In genomic region chr17:27333410-27333980, GRCh38 we compare ENCODE assay signal across 8 cellular contexts. TPM values are rescaled to one million over a fixed set of nuclear protein-coding genes. Genes with fewer than 3 reads are reported as not detected.
DNase-seq lines count a peak whose midpoint lies in the region; ATAC-seq, FAIRE-seq and TF ChIP-seq lines count a peak whose summit lies in the region.

No MANE protein-coding gene starts in this region.

- peak overlapping the region; percentile 84 for H3K4me3 Mint-ChIP-seq in type B pancreatic cell

- peak overlapping the region; percentile 95 for H3K27ac Mint-ChIP-seq in type B pancreatic cell

- peak; percentile 32 for DNase-seq in activated T-cell treated with anti-CD3 and anti-CD28 coated beads, Interleukin-2, amount 50 U/mL, for 1 hour
- DNase-seq in activated T-cell treated with anti-CD3 and anti-CD28 coated beads for 4 hours (no peak), HepG2 (ENCODE audit: low spot score) (no peak), type B pancreatic cell (ENCODE audit: extremely low spot score, unreplicated experiment) (no peak), GM20000 (ENCODE audit: low spot score) (no peak)

- no peaks in the 10 kb centered on the region for H3K27me3 ChIP-seq in HepG2 (ENCODE audit: control insufficient read depth in 1 of 2, insufficient read depth in 2 of 2, low read length in 2 of 2)

- 44 to 53% (median 50%) methylated on average over 11 of the region's 11 CpGs for WGBS in adipose tissue, 3 donors
- 47% methylated on average over 11 of the region's 11 CpGs for WGBS in HepG2 (ENCODE audit: low lambda C conversion rate)

- peak; percentile 56 for FAIRE-seq in HepG2 (lab: Jason Lieb, UNC)

- peaks cover 4% of the 10 kb centered on the region for H3K36me3 Mint-ChIP-seq in type B pancreatic cell

- ATAC-seq in HepG2 (no peak), HG03378 (IDR thresholded peaks at IDR 0.05; ENCODE audit: unreplicated experiment) (no peak), GM21717 (IDR thresholded peaks at IDR 0.05; ENCODE audit: unreplicated experiment) (no peak)

- H4K20me1 ChIP-seq in HepG2 (ENCODE audit: insufficient read depth, low read length): no peaks in the 10 kb centered on the region

- H3K36me3 ChIP-seq in HepG2 (replicated peaks in 1 of 2; ENCODE audit: control insufficient read depth in 1 of 2, insufficient read depth in 2 of 2, low read length in 2 of 2): no peaks in the 10 kb centered on the region

- peak overlapping the region; percentile 39 to 73 (median 63) for H3K4me3 ChIP-seq in HepG2 (replicated peaks in 1 of 3; ENCODE audit: insufficient read depth in 1 of 3, low read depth in 2 of 3, low read length in 3 of 3)

- peak overlapping the region; percentile 68 for H3K27ac ChIP-seq in adipose tissue (ENCODE audit: low read depth, low read length)
- peak overlapping the region; percentile 88 for H3K27ac ChIP-seq in HepG2 (ENCODE audit: extremely low read length, insufficient read depth, low read length)

- no peak for TF ChIP-seq RAD21 in HepG2 (CRISPR knock-in tag; IDR thresholded peaks at IDR 0.05)

- no peaks in the 10 kb centered on the region for H3K9me3 Mint-ChIP-seq in type B pancreatic cell

- TF ChIP-seq EP300 in HepG2 (IDR thresholded peaks at IDR 0.05; ENCODE audit: low read depth in 2 of 2, low read length in 2 of 2) (no peak), HepG2 (CRISPR knock-in tag; IDR thresholded peaks at IDR 0.05; ENCODE audit: borderline replicate concordance) (no peak)

- H3K4me2 ChIP-seq in HepG2 (ENCODE audit: low read depth, low read length): peak overlapping the region; percentile 75

- TF ChIP-seq POLR2A in HepG2 (IDR thresholded peaks at IDR 0.05; ENCODE audit: insufficient read depth in 1 of 2, low read depth in 2 of 2, low read length in 2 of 2): no peak

- H3K9ac ChIP-seq in HepG2 (ENCODE audit: insufficient read depth, low read depth, low read length): peak overlapping the region; percentile 70

- H3K27me3 Mint-ChIP-seq in type B pancreatic cell: no peaks in the 10 kb centered on the region

- peaks cover 38% of the 10 kb centered on the region for H3K4me1 ChIP-seq in HepG2 (ENCODE audit: insufficient read depth, low read length)

- peaks cover 21% of the 10 kb centered on the region for H3K4me1 Mint-ChIP-seq in type B pancreatic cell (ENCODE audit: unreplicated experiment)

- no peaks in the 10 kb centered on the region for H3K9me3 ChIP-seq in HepG2 (ENCODE audit: low read length)

- CTCF ChIA-PET in HepG2 (lab: Yijun Ruan, JAX; ENCODE audit: low intra/inter-chr PET ratio, low total read pairs): interaction anchor here (0.7 to 2.0 kb wide), 7 partner anchors 20 to 97 kb away, joined by 3 to 41 read pairs (median 4); no protein-coding TSS in a partner anchor

- POLR2A ChIA-PET in HepG2 (lab: Yijun Ruan, JAX): interaction anchor here (0.6 to 3.0 kb wide), 11 partner anchors 11 to 125 kb away, joined by 3 to 54 read pairs (median 4); partner anchors contain the start of gene WSB1

- in situ Hi-C loops in HepG2 (cut with HindIII; ENCODE audit: extremely low pct_ligation_motif_present, low pct_unique_long_range_greater_than_20kb): loop anchor here (5.0 kb wide), 1 partner anchor 86 kb away; no protein-coding TSS in a partner anchor

- H2AFZ ChIP-seq in HepG2 (ENCODE audit: low read length): peak overlapping the region; percentile 73

- TF ChIP-seq CTCF in HepG2 (CRISPR knock-in tag; IDR thresholded peaks at IDR 0.05) (no peak), type B pancreatic cell (conservative IDR thresholded peaks at IDR 0.05) (no peak), GM20000 (IDR thresholded peaks at IDR 0.05; ENCODE audit: extremely low read depth, missing control alignments) (no peak)

- no peaks in the 10 kb centered on the region for H3K79me2 ChIP-seq in HepG2 (ENCODE audit: insufficient read depth, low read length)

- intact Hi-C loops in HepG2 (cut with micrococcal nuclease; ENCODE audit: unreplicated experiment): loop anchor here (1.0 to 10.0 kb wide), 5 partner anchors 20 to 241 kb away; partner anchors contain the start of gene WSB1

- TSS peak; percentile 75 for BruUV-seq in HepG2 (replicated peaks; lab: Mats Ljungman, UMichigan)

TF ChIP-seq in HepG2, 621 proteins besides CTCF, POLR2A, EP300 and RAD21:
- TF ChIP-seq ZNF558 (CRISPR knock-in tag; IDR thresholded peaks at IDR 0.05; ENCODE audit: borderline replicate concordance) (0 out of 2 replicates have a peak, but pooled peaks have one; percentile 28), ZNF770 (CRISPR knock-in tag; IDR thresholded peaks at IDR 0.05) (peak; percentile 52; the same call in 1 of the 2 replicates), ERF (CRISPR knock-in tag; IDR thresholded peaks at IDR 0.05) (no peak), ZNF326 (CRISPR knock-in tag; IDR thresholded peaks at IDR 0.05; ENCODE audit: borderline replicate concordance) (no peak), TEAD2 (CRISPR knock-in tag; IDR thresholded peaks at IDR 0.05) (no peak), ZFAT (CRISPR knock-in tag; conservative IDR thresholded peaks at IDR 0.05) (0 out of 2 replicates have a peak, but pooled peaks have one; percentile 69)

RNA-seq across cellular contexts. Expression of gene WSB1, which starts 39.6 kb away (rescaled TPM):
- polyA plus RNA-seq in adipose tissue: 100 to 1,000 TPM in 1 of 3 donors, 10 to 100 TPM in 2; 28.1 to 116 (median 60.2) TPM
- 81.3 and 93.3 TPM in 2 replicates for total RNA-seq in HepG2 (2016; rRNA removed; fragmentation: Illumina TruSeq; extraction: Trizol)
- 26.6 and 31.7 TPM in 2 replicates for total RNA-seq in HepG2 (2016; cell fraction: cytosol; rRNA removed; fragmentation: Illumina TruSeq; extraction: Trizol; ENCODE audit: low read depth)
- 77.2 and 87.4 TPM in 2 replicates for total RNA-seq in HepG2 (2016; cell fraction: insoluble cytoplasmic fraction; rRNA removed; fragmentation: Illumina TruSeq; extraction: Trizol)
- 21.0 and 21.8 TPM in 2 replicates for total RNA-seq in HepG2 (2016; cell fraction: membrane; rRNA removed; fragmentation: Illumina TruSeq; extraction: Trizol)
- 85.9 and 97.4 TPM in 2 replicates for total RNA-seq in HepG2 (2016; cell fraction: nucleus; rRNA removed; fragmentation: Illumina TruSeq; extraction: Trizol)
- 253 and 294 TPM in 2 replicates for polyA plus RNA-seq in HepG2 (2011; rRNA removed)
- 120 and 143 TPM in 2 replicates for polyA plus RNA-seq in HepG2 (2011; cell fraction: cytosol; rRNA removed)
- polyA plus RNA-seq in HepG2 (2011; cell fraction: nucleus; rRNA removed): 1,276 and 1,394 TPM in 2 replicates
- 89.4 and 114 TPM in 2 replicates for polyA plus RNA-seq in HepG2 (2012)
- polyA plus RNA-seq in HepG2 (2016; cell fraction: cytosol; fragmentation: Illumina TruSeq; extraction: Trizol; ENCODE audit: low read depth): 1.8 and 1.9 TPM in 2 replicates
- polyA plus RNA-seq in HepG2 (2016; cell fraction: insoluble cytoplasmic fraction; fragmentation: Illumina TruSeq; extraction: Trizol; ENCODE audit: low read depth): 71.2 and 71.6 TPM in 2 replicates
- 3.9 and 4.5 TPM in 2 replicates for polyA plus RNA-seq in HepG2 (2016; cell fraction: membrane; fragmentation: Illumina TruSeq; extraction: Trizol; ENCODE audit: low read depth)
- polyA plus RNA-seq in HepG2 (2016; cell fraction: nucleus; fragmentation: Illumina TruSeq; extraction: Trizol; ENCODE audit: insufficient read depth, low read depth): 181 and 184 TPM in 2 replicates
- polyA minus RNA-seq in HepG2 (2011; rRNA and poly(A)+ RNA removed; ENCODE audit: low replicate concordance): 35.0 and 79.1 TPM in 2 replicates
- 52.6 and 57.0 TPM in 2 replicates for polyA minus RNA-seq in HepG2 (2011; cell fraction: cytosol; rRNA and poly(A)+ RNA removed)
- 216 and 246 TPM in 2 replicates for polyA minus RNA-seq in HepG2 (2011; cell fraction: nucleus; rRNA and poly(A)+ RNA removed)
- total RNA-seq in type B pancreatic cell (ENCODE audit: low replicate concordance): 259 and 270 TPM in 2 replicates
